ENCODE assay signal across 25 cellular contexts in the genomic region with DNA sequence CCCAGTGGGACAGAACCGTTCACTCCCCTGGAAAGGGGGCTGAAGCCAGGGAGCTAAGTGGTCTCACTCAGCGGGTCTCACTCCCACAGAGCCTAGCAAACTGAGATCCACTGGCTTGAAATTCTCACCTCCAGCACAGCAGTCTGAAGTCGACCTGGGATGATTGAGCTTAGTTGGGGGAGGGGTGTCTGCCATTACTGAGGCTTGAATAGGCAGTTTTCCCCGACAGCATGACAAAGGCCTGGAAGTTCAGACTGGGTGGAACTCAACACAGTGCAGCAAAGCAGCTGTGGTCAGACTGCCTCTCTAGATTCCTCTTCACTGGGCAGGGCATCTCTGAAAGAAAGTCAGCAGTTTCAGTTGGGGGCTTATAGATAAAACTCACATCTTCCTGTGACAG.
"Had no signal": no experiment of that assay in that cellular context is flagged by ENCODE, and none has a peak within 500 bp of the region (broad histone marks: within the 10 kb centered on the region; RNA-seq: fewer than 3 reads in every experiment).

No MANE protein-coding gene starts in this region.

- H3K27ac Mint-ChIP-seq: activated B cell treated with CpG ODN at 0.5 μM for 24 hours; activated CD4-positive, alpha-beta T cell treated with anti-CD3 and anti-CD28 coated beads, Interleukin-2, amount 10 ng/mL, durations not matched to agents 24 days and 14 days; activated CD8-positive, alpha-beta memory T cell treated with anti-CD3 and anti-CD28 coated beads, Interleukin-2, amount 10 ng/mL, durations not matched to agents 7 days and 5 days; activated naive CD4-positive, alpha-beta T cell treated with anti-CD3 and anti-CD28 coated beads, Interleukin-2, amount 50 U/mL, for 72 hours; activated naive CD8-positive, alpha-beta T cell treated with anti-CD3 and anti-CD28 coated beads, Interleukin-2, amount 50 U/mL, for 24 hours; brain; T-helper 17 cell had no signal

- H3K27me3 ChIP-seq: ascending aorta had no signal

- H3K4me1 Mint-ChIP-seq: activated B cell treated with CpG ODN at 0.5 μM for 24 hours; activated CD4-positive, alpha-beta T cell treated with anti-CD3 and anti-CD28 coated beads, Interleukin-2, amount 10 ng/mL, durations not matched to agents 24 days and 14 days; activated CD8-positive, alpha-beta memory T cell treated with anti-CD3 and anti-CD28 coated beads, Interleukin-2, amount 10 ng/mL, durations not matched to agents 7 days and 5 days; activated naive CD8-positive, alpha-beta T cell treated with anti-CD3 and anti-CD28 coated beads, Interleukin-2, amount 50 U/mL, for 24 hours; brain; T-helper 17 cell had no signal

- DNase-seq: activated B cell treated with CpG ODN at 0.5 μM for 24 hours; activated CD4-positive, alpha-beta T cell treated with anti-CD3 and anti-CD28 coated beads for 1 hour; activated CD4-positive, alpha-beta T cell treated with anti-CD3 and anti-CD28 coated beads, Interleukin-2, amount 10 ng/mL, durations not matched to agents 24 days and 14 days; activated CD4-positive, alpha-beta T cell treated with anti-CD3 and anti-CD28 coated beads, Interleukin-2, amount 50 U/mL, for 48 hours; activated CD8-positive, alpha-beta memory T cell treated with anti-CD3 and anti-CD28 coated beads, Interleukin-2, amount 10 ng/mL, durations not matched to agents 7 days and 5 days; activated effector memory CD4-positive, alpha-beta T cell treated with anti-CD3 and anti-CD28 coated beads, Interleukin-2, amount 50 U/mL, for 16 hours; activated naive CD4-positive, alpha-beta T cell treated with Interleukin-2 at 50 U/mL for 16 hours; activated naive CD8-positive, alpha-beta T cell treated with anti-CD3 and anti-CD28 coated beads, Interleukin-2, amount 50 U/mL, for 24 hours; activated T-cell treated with anti-CD3 and anti-CD28 coated beads, Interleukin-2, amount 50 U/mL, for 4 hours; amniotic stem cell; Kasumi-1; KBM-7; NCI-H1048; NCI-H146; NCI-H187 treated with DMSO at 0.1 percent for 48 hours; NCI-H2081 treated with DMSO at 0.1 percent for 48 hours; NCI-H446; NCI-H524; PC-9; SHP77 treated with DMSO at 0.1 percent for 48 hours; T-helper 17 cell; T-helper 9 cell had no signal

- H3K9me3 Mint-ChIP-seq: activated CD4-positive, alpha-beta T cell treated with anti-CD3 and anti-CD28 coated beads, Interleukin-2, amount 10 ng/mL, durations not matched to agents 24 days and 14 days had no signal

- H3K27me3 Mint-ChIP-seq: activated B cell treated with CpG ODN at 0.5 μM for 24 hours; activated CD4-positive, alpha-beta T cell treated with anti-CD3 and anti-CD28 coated beads, Interleukin-2, amount 10 ng/mL, durations not matched to agents 24 days and 14 days; activated CD8-positive, alpha-beta memory T cell treated with anti-CD3 and anti-CD28 coated beads, Interleukin-2, amount 10 ng/mL, durations not matched to agents 7 days and 5 days; activated naive CD8-positive, alpha-beta T cell treated with anti-CD3 and anti-CD28 coated beads, Interleukin-2, amount 50 U/mL, for 24 hours; brain; T-helper 17 cell had no signal

- H3K27ac ChIP-seq: ascending aorta, PC-9 had no signal

- H3K4me3 ChIP-seq: ascending aorta, PC-9 had no signal

- H3K36me3 ChIP-seq: ascending aorta had no signal

- H3K4me3 Mint-ChIP-seq: activated B cell treated with CpG ODN at 0.5 μM for 24 hours; activated CD4-positive, alpha-beta T cell treated with anti-CD3 and anti-CD28 coated beads, Interleukin-2, amount 10 ng/mL, durations not matched to agents 24 days and 14 days; activated CD8-positive, alpha-beta memory T cell treated with anti-CD3 and anti-CD28 coated beads, Interleukin-2, amount 10 ng/mL, durations not matched to agents 7 days and 5 days; activated naive CD8-positive, alpha-beta T cell treated with anti-CD3 and anti-CD28 coated beads, Interleukin-2, amount 50 U/mL, for 24 hours; activated T-cell treated with anti-CD3 and anti-CD28 coated beads, Interleukin-2, amount 50 U/mL, for 4 hours; brain; T-helper 17 cell had no signal

- ATAC-seq: activated CD8-positive, alpha-beta memory T cell treated with anti-CD3 and anti-CD28 coated beads, Interleukin-2, amount 10 ng/mL, durations not matched to agents 7 days and 5 days; activated naive CD4-positive, alpha-beta T cell treated with anti-CD3 and anti-CD28 coated beads, Interleukin-2, amount 50 U/mL, for 72 hours; activated naive CD8-positive, alpha-beta T cell treated with anti-CD3 and anti-CD28 coated beads, Interleukin-2, amount 50 U/mL, for 24 hours; activated T-cell treated with anti-CD3 and anti-CD28 coated beads, Interleukin-2, amount 50 U/mL, for 4 hours; T-helper 17 cell had no signal

- H3K4me1 ChIP-seq: ascending aorta had no signal

- H3K36me3 Mint-ChIP-seq: activated CD8-positive, alpha-beta memory T cell treated with anti-CD3 and anti-CD28 coated beads, Interleukin-2, amount 10 ng/mL, durations not matched to agents 7 days and 5 days; brain had no signal

- H2AFZ ChIP-seq: PC-9 had no signal

- H3K4me2 ChIP-seq: PC-9 had no signal
